ENCODE assay signal across 8 cellular contexts in the genomic region with DNA sequence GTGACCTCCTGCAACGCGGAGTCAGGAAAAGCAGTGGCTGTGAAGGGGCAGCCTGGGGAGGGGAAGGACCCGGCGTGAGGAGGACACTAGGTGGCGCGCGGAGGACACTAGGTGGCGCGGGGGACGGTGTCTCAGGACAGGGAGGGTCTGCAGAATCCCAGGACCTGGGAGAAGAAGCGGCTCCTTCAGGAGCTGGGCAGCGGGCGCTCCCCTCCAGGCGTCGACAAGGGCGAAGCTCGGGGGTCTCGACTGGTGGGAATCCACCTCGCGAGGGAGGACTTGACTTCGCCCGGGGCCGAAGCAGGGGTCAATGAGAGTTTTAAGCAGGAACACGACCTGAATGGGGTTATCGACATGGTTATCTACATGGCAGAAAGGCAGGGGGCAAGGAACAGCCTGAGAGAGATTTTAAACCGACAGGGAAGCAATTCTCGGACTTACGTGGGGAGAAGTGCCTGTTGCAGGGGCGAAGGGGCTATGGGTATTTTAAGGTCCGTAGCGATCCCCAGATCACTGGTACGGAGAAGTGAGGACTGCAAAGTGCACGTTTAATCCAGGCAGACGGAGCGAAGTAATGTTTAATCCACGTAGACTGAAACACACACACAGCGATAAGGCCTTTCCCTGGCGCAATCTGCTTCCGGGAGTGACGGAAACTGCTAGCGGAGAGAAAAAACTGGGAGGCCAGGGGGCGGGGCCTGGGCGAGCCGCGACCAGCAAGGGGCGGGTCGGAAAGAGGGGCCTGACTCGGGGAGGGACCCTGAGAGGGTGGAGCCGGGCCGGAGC. TPM values are rescaled to one million over a fixed set of nuclear protein-coding genes. Genes with fewer than 3 reads are reported as not detected.
DNase-seq lines count a peak whose midpoint lies in the region; ATAC-seq, FAIRE-seq and TF ChIP-seq lines count a peak whose summit lies in the region.

A gene (minus strand): TSS at position 648 of the 786 bp plus-strand sequence. CDS start 9,426 bp downstream, outside the sequence.

- in situ Hi-C loops in gastrocnemius medialis (cut with MboI; ENCODE audit: low sequenced_read_pairs in 4 of 4): loop anchor here (5.0 kb wide), 2 partner anchors 98 to 103 kb away; no protein-coding TSS in a partner anchor

- ATAC-seq in GM18517 (IDR thresholded peaks at IDR 0.05; ENCODE audit: unreplicated experiment) (peak; percentile 83), HG03064 (IDR thresholded peaks at IDR 0.05; ENCODE audit: low read depth, unreplicated experiment) (peak; percentile 84), gastrocnemius medialis (peak; percentile 97)

- H3K4me1 Mint-ChIP-seq in brain: peaks cover 33% of the 10 kb centered on the region

- DNase-seq in NCI-H2107 (lab: John Stamatoyannopoulos, UW) (peak; percentile 90), UCSD-AML1 (lab: John Stamatoyannopoulos, UW; ENCODE audit: unreplicated experiment) (peak; percentile 96), iPS DF 6.9 (ENCODE audit: low read depth, low spot score) (peak; percentile 81), gastrocnemius medialis (peak; percentile 96)

- H3K27ac ChIP-seq in iPS DF 6.9 (ENCODE audit: low read length) (no peak within 1 kb of the TSS), gastrocnemius medialis (peak within 1 kb of the TSS; percentile 88 to 96 (median 93))

- peaks cover 46% of the 10 kb centered on the region for H3K36me3 Mint-ChIP-seq in brain

- peak; percentile 96 for FAIRE-seq in A204.1 (lab: Jason Lieb, UNC)

- H3K27ac Mint-ChIP-seq in brain: peak within 1 kb of the TSS; percentile 96 to 99 (median 97)

- TF ChIP-seq CTCF in brain (conservative IDR thresholded peaks at IDR 0.05): peak; percentile 85 to 87
- TF ChIP-seq CTCF in gastrocnemius medialis (IDR thresholded peaks at IDR 0.05 in 4 of 5, conservative IDR thresholded peaks at IDR 0.05 in 1 of 5): peak; percentile 74 to 94 (median 87)

- H3K4me1 ChIP-seq in iPS DF 6.9 (ENCODE audit: control insufficient read depth, insufficient read depth, low read length): peaks cover 1% of the 10 kb centered on the region; the same call in 1 of the 2 replicates
- H3K4me1 ChIP-seq in gastrocnemius medialis: peaks cover 12 to 21% of the 10 kb centered on the region in 2 donors

- peaks cover 24 to 39% (median 30%) of the 10 kb centered on the region in 5 experiments for H3K9me3 Mint-ChIP-seq in brain

- H3K4me3 Mint-ChIP-seq in brain: peak within 1 kb of the TSS; percentile 93 to 98 (median 96)

- H3K27me3 Mint-ChIP-seq in brain: peaks cover 9% of the 10 kb centered on the region

- TF ChIP-seq POLR2A in gastrocnemius medialis (IDR thresholded peaks at IDR 0.05): peak; percentile 63 to 71

- H3K27me3 ChIP-seq in iPS DF 6.9 (ENCODE audit: control insufficient read depth, insufficient read depth, low read length) (no peaks in the 10 kb centered on the region), gastrocnemius medialis (no peaks in the 10 kb centered on the region)

- WGBS in iPS DF 6.9 (ENCODE audit: insufficient coverage, insufficient read length): no CpG with 5 or more reads among the region's 50 CpGs

- no peaks in the 10 kb centered on the region for H3K36me3 ChIP-seq in iPS DF 6.9 (ENCODE audit: control insufficient read depth, insufficient read depth, low read length)
- no peaks in the 10 kb centered on the region for H3K36me3 ChIP-seq in gastrocnemius medialis

- H3K9me3 ChIP-seq in iPS DF 6.9 (ENCODE audit: control insufficient read depth, insufficient read depth, low read length) (no peaks in the 10 kb centered on the region), gastrocnemius medialis (no peaks in the 10 kb centered on the region)

- intact Hi-C loops in gastrocnemius medialis (cut with DNase I; ENCODE audit: low total_unique reads): loop anchor here (1.0 to 2.0 kb wide), 5 partner anchors 32 to 387 kb away; a partner anchor contains a TSS

- H3K4me3 ChIP-seq in iPS DF 6.9 (ENCODE audit: low read length) (peak within 1 kb of the TSS; percentile 76), gastrocnemius medialis (peak within 1 kb of the TSS; percentile 71 to 94 (median 87))

RNA-seq across cellular contexts. Expression of the gene that starts here (rescaled TPM):
- 4.2 TPM for polyA plus RNA-seq in brain (ENCODE audit: insufficient read depth, low read depth, low replicate concordance)
- 1 to 10 TPM; 1.1 to 5.3 (median 2.4) TPM for total RNA-seq in gastrocnemius medialis
